In the genomic region with DNA sequence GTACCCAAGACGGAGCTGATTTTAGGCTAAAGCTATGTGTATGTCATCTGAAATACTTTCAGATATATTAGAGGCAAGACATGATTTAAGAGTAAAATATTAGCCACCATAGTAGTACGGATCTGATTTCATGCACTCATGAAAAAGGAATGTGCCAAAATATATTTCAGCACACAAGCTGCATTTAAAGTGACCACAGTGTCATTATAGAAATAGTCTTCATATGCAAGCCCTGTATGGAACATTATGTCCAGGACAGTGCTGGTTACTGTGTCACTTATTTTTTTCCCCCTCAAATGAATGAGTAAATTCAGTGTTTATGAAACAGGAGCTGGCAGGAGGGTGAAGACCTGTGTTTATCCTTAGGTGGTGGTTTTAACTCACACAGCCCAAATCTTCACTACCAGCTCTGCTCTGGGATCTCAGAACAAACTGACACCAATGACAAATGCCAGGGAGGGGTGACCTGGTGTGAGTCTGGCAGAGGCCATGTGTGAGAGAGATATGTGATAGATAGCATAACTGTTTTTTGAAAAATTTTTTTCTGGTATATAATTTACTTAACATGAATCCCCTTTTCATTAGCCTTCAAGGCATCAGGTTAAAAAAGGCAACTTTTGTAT, we compare ENCODE assay signal across 22 cellular contexts. TPM values are rescaled to one million over a fixed set of nuclear protein-coding genes. Genes with fewer than 3 reads are reported as not detected.
DNase-seq lines count a peak whose midpoint lies in the region; ATAC-seq and TF ChIP-seq lines count a peak whose summit lies in the region.
"Had no signal": no experiment of that assay in that cellular context is flagged by ENCODE, and none has a peak within 500 bp of the region (broad histone marks: within the 10 kb centered on the region; RNA-seq: fewer than 3 reads in every experiment).

No MANE protein-coding gene starts in this region.

- DNase-seq in MCF 10A (ENCODE audit: unreplicated experiment) (peak; percentile 33), breast epithelium (ENCODE audit: low spot score in 2 of 2) (no peak), SK-N-MC (ENCODE audit: low read depth, low spot score) (no peak), fibroblast of the aortic adventitia (ENCODE audit: low read depth) (peak; percentile 48), NCI-H524 treated with DMSO at 0.1 percent for 48 hours (lab: John Stamatoyannopoulos, UW) (no peak)
- no peak for DNase-seq in activated T-helper 1 cell treated with anti-CD3 and anti-CD28 coated beads, Interleukin-12 subunit alpha, Interleukin-12 subunit beta, Interleukin-2, Interleukin-4 antibody, amounts not matched to agents 30 ng/mL and 10 ng/mL and 1 ng/mL, durations not matched to agents 14 hours and 24 hours and 36 hours (ENCODE audit: low spot score)
- DNase-seq: activated CD4-positive, alpha-beta T cell treated with anti-CD3 and anti-CD28 coated beads, Interleukin-2, amount 10 ng/mL, durations not matched to agents 24 days and 14 days; activated naive CD8-positive, alpha-beta T cell treated with anti-CD3 and anti-CD28 coated beads, Interleukin-2, amount 50 U/mL, for 24 hours; activated T-cell treated with anti-CD3 and anti-CD28 coated beads, Interleukin-2, amount 50 U/mL, for 4 hours; CD8-positive, alpha-beta memory T cell; colonic mucosa; erythroblast; KBM-7; natural killer cell; NCI-H187; NCI-H526; stimulated activated CD4-positive, alpha-beta T cell treated with anti-CD3 and anti-CD28 coated beads, Interleukin-4, amount 100 ng/mL, for 4 hours; T1000 had no signal

- H3K27me3 ChIP-seq in breast epithelium, result no peaks in the 10 kb centered on the region
- H3K27me3 ChIP-seq in skeletal muscle tissue (ENCODE audit: control insufficient read depth in 3 of 3, insufficient read depth in 3 of 3, low read length in 3 of 3), result no peaks in the 10 kb centered on the region
- H3K27me3 ChIP-seq: colonic mucosa had no signal

- TF ChIP-seq CTCF in MCF 10A (IDR thresholded peaks at IDR 0.05; ENCODE audit: unreplicated experiment), result no peak
- TF ChIP-seq CTCF in breast epithelium (IDR thresholded peaks at IDR 0.05), result no peak
- no peak for TF ChIP-seq CTCF in fibroblast of the aortic adventitia (IDR thresholded peaks at IDR 0.05; ENCODE audit: insufficient read depth, low read length)

- H3K4me3 ChIP-seq in breast epithelium, result no peak overlapping the region
- no peak overlapping the region for H3K4me3 ChIP-seq in SK-N-MC
- H3K4me3 ChIP-seq in fibroblast of the aortic adventitia (ENCODE audit: low read depth, low read length), result no peak overlapping the region
- H3K4me3 ChIP-seq in skeletal muscle tissue (ENCODE audit: low read length in 3 of 3), result no peak overlapping the region
- H3K4me3 ChIP-seq: colonic mucosa had no signal

- no peak overlapping the region for H3K27ac ChIP-seq in breast epithelium
- H3K27ac ChIP-seq in SK-N-MC, result peak overlapping the region; percentile 7; the same call in 1 of the 2 replicates
- peak overlapping the region; percentile 61 for H3K27ac ChIP-seq in skeletal muscle tissue (ENCODE audit: low read depth, low read length)
- H3K27ac ChIP-seq: colonic mucosa, RWPE1 had no signal

- no peaks in the 10 kb centered on the region for H3K27me3 Mint-ChIP-seq in MCF 10A (ENCODE audit: insufficient read depth, unreplicated experiment)
- H3K27me3 Mint-ChIP-seq in activated T-helper 1 cell treated with anti-CD3 and anti-CD28 coated beads, Interleukin-12 subunit alpha, Interleukin-12 subunit beta, Interleukin-2, Interleukin-4 antibody, amounts not matched to agents 30 ng/mL and 10 ng/mL and 1 ng/mL, durations not matched to agents 14 hours and 24 hours and 36 hours (ENCODE audit: insufficient read depth), result no peaks in the 10 kb centered on the region
- H3K27me3 Mint-ChIP-seq: type B pancreatic cell had no signal

- H3K9me3 ChIP-seq in breast epithelium, result no peaks in the 10 kb centered on the region
- no peaks in the 10 kb centered on the region for H3K9me3 ChIP-seq in SK-N-MC (ENCODE audit: low read depth, low read length)
- H3K9me3 ChIP-seq in skeletal muscle tissue (ENCODE audit: control insufficient read depth in 3 of 3, low read length in 3 of 3), result no peaks in the 10 kb centered on the region
- H3K9me3 ChIP-seq: colonic mucosa had no signal

- peaks cover 41% of the 10 kb centered on the region for H3K4me1 Mint-ChIP-seq in MCF 10A (ENCODE audit: insufficient read depth, unreplicated experiment)
- H3K4me1 Mint-ChIP-seq in activated T-helper 1 cell treated with anti-CD3 and anti-CD28 coated beads, Interleukin-12 subunit alpha, Interleukin-12 subunit beta, Interleukin-2, Interleukin-4 antibody, amounts not matched to agents 30 ng/mL and 10 ng/mL and 1 ng/mL, durations not matched to agents 14 hours and 24 hours and 36 hours (ENCODE audit: low read depth), result no peaks in the 10 kb centered on the region
- H3K4me1 Mint-ChIP-seq: activated CD4-positive, alpha-beta T cell treated with anti-CD3 and anti-CD28 coated beads, Interleukin-2, amount 10 ng/mL, durations not matched to agents 24 days and 14 days; activated naive CD8-positive, alpha-beta T cell treated with anti-CD3 and anti-CD28 coated beads, Interleukin-2, amount 50 U/mL, for 24 hours; CD8-positive, alpha-beta memory T cell; natural killer cell had no signal

- CTCF ChIA-PET in MCF 10A (lab: Yijun Ruan, JAX), result interaction anchor here (0.6 to 0.8 kb wide), 2 partner anchors 213 to 790 kb away, joined by 3 to 4 read pairs; no protein-coding TSS in a partner anchor

- no TSS peak for BruUV-seq in MCF 10A (replicated peaks; lab: Mats Ljungman, UMichigan)

- H3K4me3 Mint-ChIP-seq in MCF 10A (ENCODE audit: unreplicated experiment), result peak overlapping the region; percentile 39
- no peak overlapping the region for H3K4me3 Mint-ChIP-seq in activated T-helper 1 cell treated with anti-CD3 and anti-CD28 coated beads, Interleukin-12 subunit alpha, Interleukin-12 subunit beta, Interleukin-2, Interleukin-4 antibody, amounts not matched to agents 30 ng/mL and 10 ng/mL and 1 ng/mL, durations not matched to agents 14 hours and 24 hours and 36 hours
- H3K4me3 Mint-ChIP-seq: activated CD4-positive, alpha-beta T cell treated with anti-CD3 and anti-CD28 coated beads, Interleukin-2, amount 10 ng/mL, durations not matched to agents 24 days and 14 days; activated naive CD8-positive, alpha-beta T cell treated with anti-CD3 and anti-CD28 coated beads, Interleukin-2, amount 50 U/mL, for 24 hours; activated T-cell treated with anti-CD3 and anti-CD28 coated beads, Interleukin-2, amount 50 U/mL, for 4 hours; CD8-positive, alpha-beta memory T cell; natural killer cell; type B pancreatic cell had no signal

- peak overlapping the region; percentile 92 for H3K27ac Mint-ChIP-seq in MCF 10A (ENCODE audit: low read depth, unreplicated experiment)
- no peak overlapping the region for H3K27ac Mint-ChIP-seq in activated T-helper 1 cell treated with anti-CD3 and anti-CD28 coated beads, Interleukin-12 subunit alpha, Interleukin-12 subunit beta, Interleukin-2, Interleukin-4 antibody, amounts not matched to agents 30 ng/mL and 10 ng/mL and 1 ng/mL, durations not matched to agents 14 hours and 24 hours and 36 hours
- H3K27ac Mint-ChIP-seq: activated CD4-positive, alpha-beta T cell treated with anti-CD3 and anti-CD28 coated beads, Interleukin-2, amount 10 ng/mL, durations not matched to agents 24 days and 14 days; activated naive CD8-positive, alpha-beta T cell treated with anti-CD3 and anti-CD28 coated beads, Interleukin-2, amount 50 U/mL, for 24 hours; CD8-positive, alpha-beta memory T cell; natural killer cell; type B pancreatic cell had no signal

- POLR2A ChIA-PET in MCF 10A (lab: Yijun Ruan, JAX), result interaction anchor here (0.6 to 2.2 kb wide), 7 partner anchors 10 to 428 kb away, joined by 3 to 5 read pairs (median 3); no protein-coding TSS in a partner anchor

- H3K36me3 Mint-ChIP-seq in MCF 10A (ENCODE audit: insufficient read depth, unreplicated experiment), result no peaks in the 10 kb centered on the region
- no peaks in the 10 kb centered on the region for H3K36me3 Mint-ChIP-seq in activated T-helper 1 cell treated with anti-CD3 and anti-CD28 coated beads, Interleukin-12 subunit alpha, Interleukin-12 subunit beta, Interleukin-2, Interleukin-4 antibody, amounts not matched to agents 30 ng/mL and 10 ng/mL and 1 ng/mL, durations not matched to agents 14 hours and 24 hours and 36 hours (ENCODE audit: low read depth)
- H3K36me3 Mint-ChIP-seq: CD8-positive, alpha-beta memory T cell; natural killer cell; type B pancreatic cell had no signal

- H3K4me1 ChIP-seq in breast epithelium, result no peaks in the 10 kb centered on the region
- peaks cover 33 to 41% (median 33%) of the 10 kb centered on the region in 3 donors for H3K4me1 ChIP-seq in skeletal muscle tissue (ENCODE audit: control insufficient read depth in 3 of 3, insufficient read depth in 3 of 3, low read length in 3 of 3)
- H3K4me1 ChIP-seq: colonic mucosa had no signal

- intact Hi-C loops in MCF 10A (cut with micrococcal nuclease), result no loop called here
- intact Hi-C loops in breast epithelium (cut with DNase I; ENCODE audit: low total_unique reads), result no loop called here
- intact Hi-C loops in activated T-helper 1 cell treated with anti-CD3 and anti-CD28 coated beads, Interleukin-12 subunit alpha, Interleukin-12 subunit beta, Interleukin-2, Interleukin-4 antibody, amounts not matched to agents 30 ng/mL and 10 ng/mL and 1 ng/mL, durations not matched to agents 14 hours and 24 hours and 36 hours (cut with micrococcal nuclease), result no loop called here

- no peak for ATAC-seq in HG02973 (IDR thresholded peaks at IDR 0.05; ENCODE audit: unreplicated experiment)
- ATAC-seq: activated naive CD8-positive, alpha-beta T cell treated with anti-CD3 and anti-CD28 coated beads, Interleukin-2, amount 50 U/mL, for 24 hours; activated T-cell treated with anti-CD3 and anti-CD28 coated beads, Interleukin-2, amount 50 U/mL, for 4 hours; natural killer cell had no signal

- no peaks in the 10 kb centered on the region for H3K9me3 Mint-ChIP-seq in MCF 10A (ENCODE audit: unreplicated experiment)
- no peaks in the 10 kb centered on the region for H3K9me3 Mint-ChIP-seq in activated T-helper 1 cell treated with anti-CD3 and anti-CD28 coated beads, Interleukin-12 subunit alpha, Interleukin-12 subunit beta, Interleukin-2, Interleukin-4 antibody, amounts not matched to agents 30 ng/mL and 10 ng/mL and 1 ng/mL, durations not matched to agents 14 hours and 24 hours and 36 hours
- H3K9me3 Mint-ChIP-seq: activated CD4-positive, alpha-beta T cell treated with anti-CD3 and anti-CD28 coated beads, Interleukin-2, amount 10 ng/mL, durations not matched to agents 24 days and 14 days; activated naive CD8-positive, alpha-beta T cell treated with anti-CD3 and anti-CD28 coated beads, Interleukin-2, amount 50 U/mL, for 24 hours; activated T-cell treated with anti-CD3 and anti-CD28 coated beads, Interleukin-2, amount 50 U/mL, for 4 hours; CD8-positive, alpha-beta memory T cell; natural killer cell; type B pancreatic cell had no signal

- H3K9ac ChIP-seq in SK-N-MC (ENCODE audit: insufficient read length), result peak overlapping the region; percentile 14
- H3K9ac ChIP-seq in skeletal muscle tissue (ENCODE audit: low read depth in 1 of 3, low read length in 3 of 3), result peak overlapping the region; percentile 8 to 45 (median 17)

- TF ChIP-seq POLR2A in breast epithelium (IDR thresholded peaks at IDR 0.05), result no peak

- H3K36me3 ChIP-seq in breast epithelium (no peaks in the 10 kb centered on the region), SK-N-MC (ENCODE audit: insufficient read depth, low read length) (no peaks in the 10 kb centered on the region), skeletal muscle tissue (ENCODE audit: control insufficient read depth in 3 of 3, insufficient read depth in 3 of 3, low read length in 3 of 3) (no peaks in the 10 kb centered on the region)
- H3K36me3 ChIP-seq: colonic mucosa had no signal

RNA-seq across cellular contexts. Expression of gene SLC38A4, which starts 51.7 kb away (rescaled TPM):
- total RNA-seq in MCF 10A (2022) (0.12 TPM in 1 of 2 replicates, not detected in the other), breast epithelium (under 1 TPM in 2 of 3 donors, not detected in 1; 0.15 to 0.33 TPM), fibroblast of the aortic adventitia (ENCODE audit: low replicate concordance) (1.6 and 4.6 TPM in 2 replicates), skeletal muscle tissue (4.7 TPM)
- total RNA-seq in activated T-helper 1 cell treated with anti-CD3 and anti-CD28 coated beads, Interleukin-12 subunit alpha, Interleukin-12 subunit beta, Interleukin-2, Interleukin-4 antibody, amounts not matched to agents 30 ng/mL and 10 ng/mL and 1 ng/mL, durations not matched to agents 14 hours and 24 hours and 36 hours, result not detected in 2 replicates
- total RNA-seq: activated CD4-positive, alpha-beta T cell treated with anti-CD3 and anti-CD28 coated beads, Interleukin-2, amount 10 ng/mL, durations not matched to agents 24 days and 14 days; CD8-positive, alpha-beta memory T cell; natural killer cell had no signal

Comparison
In these comparisons a context has a peak if more than half of its experiments do, and no peak if none do; other contexts are left out.
1. DNase-seq: peak in MCF 10A (single experiment) and fibroblast of the aortic adventitia (single experiment); none in breast epithelium (0 of 2), SK-N-MC (single experiment), NCI-H524 treated with DMSO at 0.1 percent for 48 hours (single experiment) and activated T-helper 1 cell treated with anti-CD3 and anti-CD28 coated beads, Interleukin-12 subunit alpha, Interleukin-12 subunit beta, Interleukin-2, Interleukin-4 antibody, amounts not matched to agents 30 ng/mL and 10 ng/mL and 1 ng/mL, durations not matched to agents 14 hours and 24 hours and 36 hours (single experiment).
2. H3K27ac ChIP-seq: peak in SK-N-MC (single experiment) and skeletal muscle tissue (single experiment); none in breast epithelium (0 of 2).